8 cellular contexts compared by ENCODE assay signal in the genomic region with DNA sequence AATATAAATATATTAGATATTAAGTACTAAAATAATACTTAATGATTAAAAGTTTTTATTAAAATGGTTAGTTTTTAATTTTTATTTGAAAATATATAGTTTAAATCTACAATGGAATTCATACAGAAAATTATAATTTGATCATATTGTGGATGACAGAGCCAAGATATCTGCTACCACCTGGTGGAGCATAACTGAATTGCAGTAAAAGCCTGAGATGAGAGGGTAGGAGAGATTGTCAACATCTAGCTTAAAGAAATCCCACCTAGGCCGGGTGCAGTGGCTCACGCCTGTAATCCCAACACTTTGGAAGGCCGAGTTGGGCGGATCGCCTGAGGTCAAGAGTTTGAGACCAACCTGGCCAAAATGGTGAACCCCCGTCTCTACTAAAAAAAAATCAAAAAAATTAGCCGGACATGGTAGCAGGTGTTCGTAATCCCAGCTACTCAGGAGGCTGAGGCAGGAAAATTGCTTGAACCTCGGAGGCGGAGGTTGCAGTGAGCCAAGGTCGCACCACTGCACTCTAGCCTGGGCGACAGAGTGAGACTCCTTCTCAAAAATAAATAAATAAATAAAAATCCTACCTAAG. TPM values are rescaled to one million over a fixed set of nuclear protein-coding genes. Genes with fewer than 3 reads are reported as not detected.
DNase-seq lines count a peak whose midpoint lies in the region; ATAC-seq lines count a peak whose summit lies in the region.

No MANE protein-coding gene starts in this region.

- H3K4me3 Mint-ChIP-seq in CD4-positive, CD25-positive, alpha-beta regulatory T cell = no peak overlapping the region

- DNase-seq in CD4-positive, CD25-positive, alpha-beta regulatory T cell = peak in 2 of 3 donors; percentile 48 to 61
- peak; percentile 11 for DNase-seq in HCEC 1CT
- peak; percentile 9 for DNase-seq in T-helper 9 cell
- DNase-seq in fibroblast of peridontal ligament (ENCODE audit: extremely low read depth) = peak; percentile 3
- DNase-seq in stimulated activated naive CD8-positive, alpha-beta T cell treated with anti-CD3 and anti-CD28 coated beads, Interleukin-15, Interleukin-2, amounts not matched to agents 100 U/mL and 50 U/mL, for 24 hours = peak; percentile 50
- DNase-seq in epidermal melanocyte (ENCODE audit: insufficient read length, low spot score) = no peak
- no peak for DNase-seq in KG1 (lab: John Stamatoyannopoulos, UW)

- no peaks in the 10 kb centered on the region for H3K4me1 Mint-ChIP-seq in CD4-positive, CD25-positive, alpha-beta regulatory T cell

- H3K36me3 Mint-ChIP-seq in CD4-positive, CD25-positive, alpha-beta regulatory T cell = no peaks in the 10 kb centered on the region

- H3K9me3 ChIP-seq in CD4-positive, CD25-positive, alpha-beta regulatory T cell (ENCODE audit: control insufficient read depth in 2 of 2, low read length in 2 of 2) = peaks cover 0 to 3% of the 10 kb centered on the region in 2 experiments

- peaks cover 0 to 3% (median 0%) of the 10 kb centered on the region in 7 donors for H3K9me3 Mint-ChIP-seq in CD4-positive, CD25-positive, alpha-beta regulatory T cell

- H3K27ac Mint-ChIP-seq in CD4-positive, CD25-positive, alpha-beta regulatory T cell = no peak overlapping the region

- H3K27ac ChIP-seq in CD4-positive, CD25-positive, alpha-beta regulatory T cell (ENCODE audit: insufficient read depth, low read length, poor library complexity, severe bottlenecking) = no peak overlapping the region

- peaks cover 7% of the 10 kb centered on the region for H3K4me1 ChIP-seq in CD4-positive, CD25-positive, alpha-beta regulatory T cell (ENCODE audit: control insufficient read depth, insufficient read depth, low read length, poor library complexity, severe bottlenecking)

- H3K36me3 ChIP-seq in CD4-positive, CD25-positive, alpha-beta regulatory T cell (ENCODE audit: control insufficient read depth, insufficient read depth, low read length) = no peaks in the 10 kb centered on the region

- H3K27me3 ChIP-seq in CD4-positive, CD25-positive, alpha-beta regulatory T cell (ENCODE audit: control insufficient read depth, insufficient read depth, low read length) = no peaks in the 10 kb centered on the region

- ATAC-seq in CD4-positive, CD25-positive, alpha-beta regulatory T cell (ENCODE audit: low read depth in 2 of 2) = no peak
- ATAC-seq in stimulated activated naive CD8-positive, alpha-beta T cell treated with anti-CD3 and anti-CD28 coated beads, Interleukin-15, Interleukin-2, amounts not matched to agents 100 U/mL and 50 U/mL, for 24 hours = no peak
- ATAC-seq in GM19023 (IDR thresholded peaks at IDR 0.05; ENCODE audit: unreplicated experiment) = no peak

- no peak overlapping the region for H3K4me3 ChIP-seq in CD4-positive, CD25-positive, alpha-beta regulatory T cell (ENCODE audit: low read depth, low read length)

- no peaks in the 10 kb centered on the region for H3K27me3 Mint-ChIP-seq in CD4-positive, CD25-positive, alpha-beta regulatory T cell

RNA-seq across cellular contexts. Expression of a gene that starts 25.1 kb away (rescaled TPM):
- not detected for total RNA-seq in CD4-positive, CD25-positive, alpha-beta regulatory T cell
- polyA plus RNA-seq in CD4-positive, CD25-positive, alpha-beta regulatory T cell = 1 to 10 TPM in 1 of 4 donors, not detected in 3; 1.1 TPM

Comparison
In these comparisons a context has a peak if more than half of its experiments do, and no peak if none do; other contexts are left out.
1. DNase-seq: peak in CD4-positive, CD25-positive, alpha-beta regulatory T cell (2 of 3), HCEC 1CT (single experiment), T-helper 9 cell (single experiment), fibroblast of peridontal ligament (single experiment) and stimulated activated naive CD8-positive, alpha-beta T cell treated with anti-CD3 and anti-CD28 coated beads, Interleukin-15, Interleukin-2, amounts not matched to agents 100 U/mL and 50 U/mL, for 24 hours (single experiment); none in epidermal melanocyte (single experiment) and KG1 (single experiment).